29 cellular contexts compared by ENCODE assay signal in the genomic region with DNA sequence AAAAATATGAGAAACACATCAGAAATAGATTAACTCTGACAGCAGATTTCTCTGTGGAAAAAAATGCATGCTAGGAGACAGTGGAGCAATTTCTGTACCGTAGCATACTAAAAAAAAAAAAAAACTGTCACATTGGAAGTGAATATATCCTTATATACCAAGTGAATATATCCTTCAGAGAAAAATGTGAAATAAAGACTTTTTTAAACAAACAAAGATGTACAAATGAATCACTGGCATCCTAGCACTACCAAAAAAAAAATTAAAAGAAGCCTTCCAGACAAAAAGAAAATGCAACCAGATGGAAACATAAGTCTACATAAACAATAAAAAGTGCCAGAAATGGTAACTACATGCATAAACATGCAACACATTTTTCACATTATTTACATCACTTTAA.
"Had no signal": no experiment of that assay in that cellular context is flagged by ENCODE, and none has a peak within 500 bp of the region (broad histone marks: within the 10 kb centered on the region; RNA-seq: fewer than 3 reads in every experiment).

No MANE protein-coding gene starts in this region.

- H3K27ac Mint-ChIP-seq: activated B cell treated with CpG ODN at 0.5 μM for 24 hours; activated CD8-positive, alpha-beta T cell treated with anti-CD3 and anti-CD28 coated beads for 36 hours; activated naive CD4-positive, alpha-beta T cell treated with anti-CD3 and anti-CD28 coated beads, Interleukin-2, amount 10 ng/mL, durations not matched to agents 7 days and 5 days; activated naive CD4-positive, alpha-beta T cell treated with anti-CD3 and anti-CD28 coated beads, Interleukin-2, amount 50 U/mL, for 72 hours; activated naive CD8-positive, alpha-beta T cell treated with anti-CD3 and anti-CD28 coated beads, Interleukin-2, amount 10 ng/mL, durations not matched to agents 7 days and 5 days; T-helper 17 cell; T-helper 2 cell treated with Interferon-gamma antibody and Interleukin-4, amounts not matched to agents 5 μg/mL and 100 μg/mL, for 36 hours had no signal

- H3K27me3 Mint-ChIP-seq: activated B cell treated with CpG ODN at 0.5 μM for 24 hours; activated CD8-positive, alpha-beta T cell treated with anti-CD3 and anti-CD28 coated beads for 36 hours; activated naive CD4-positive, alpha-beta T cell treated with anti-CD3 and anti-CD28 coated beads, Interleukin-2, amount 10 ng/mL, durations not matched to agents 7 days and 5 days; activated naive CD8-positive, alpha-beta T cell treated with anti-CD3 and anti-CD28 coated beads, Interleukin-2, amount 10 ng/mL, durations not matched to agents 7 days and 5 days; central memory CD8-positive, alpha-beta T cell; effector memory CD8-positive, alpha-beta T cell; T-helper 17 cell had no signal

- H3K4me1 Mint-ChIP-seq: activated B cell treated with CpG ODN at 0.5 μM for 24 hours; activated naive CD4-positive, alpha-beta T cell treated with anti-CD3 and anti-CD28 coated beads, Interleukin-2, amount 10 ng/mL, durations not matched to agents 7 days and 5 days; activated naive CD8-positive, alpha-beta T cell treated with anti-CD3 and anti-CD28 coated beads, Interleukin-2, amount 10 ng/mL, durations not matched to agents 7 days and 5 days; central memory CD8-positive, alpha-beta T cell; T-helper 17 cell had no signal

- H3K9me3 Mint-ChIP-seq: activated B cell treated with CpG ODN at 0.5 μM for 24 hours; activated CD8-positive, alpha-beta T cell treated with anti-CD3 and anti-CD28 coated beads for 36 hours; activated naive CD4-positive, alpha-beta T cell treated with anti-CD3 and anti-CD28 coated beads, Interleukin-2, amount 10 ng/mL, durations not matched to agents 7 days and 5 days; activated naive CD4-positive, alpha-beta T cell treated with anti-CD3 and anti-CD28 coated beads, Interleukin-2, amount 50 U/mL, for 72 hours; activated naive CD8-positive, alpha-beta T cell treated with anti-CD3 and anti-CD28 coated beads, Interleukin-2, amount 10 ng/mL, durations not matched to agents 7 days and 5 days; activated T-cell treated with anti-CD3 and anti-CD28 coated beads, Interleukin-2, amount 50 U/mL, for 4 hours; central memory CD8-positive, alpha-beta T cell; effector memory CD8-positive, alpha-beta T cell; T-helper 2 cell treated with Interferon-gamma antibody and Interleukin-4, amounts not matched to agents 5 μg/mL and 100 μg/mL, for 36 hours had no signal

- DNase-seq: activated B cell treated with CpG ODN at 0.5 μM for 24 hours; activated CD4-positive, alpha-beta T cell treated with anti-CD3 and anti-CD28 coated beads for 48 hours; activated CD4-positive, alpha-beta T cell treated with anti-CD3 and anti-CD28 coated beads, Interleukin-2, amount 50 U/mL, for 1 hour; activated CD4-positive, alpha-beta T cell treated with anti-CD3 and anti-CD28 coated beads, Interleukin-2, amount 50 U/mL, for 48 hours; activated CD8-positive, alpha-beta memory T cell treated with anti-CD3 and anti-CD28 coated beads for 24 hours; activated CD8-positive, alpha-beta T cell treated with anti-CD3 and anti-CD28 coated beads for 36 hours; activated gamma-delta T cell; activated naive CD4-positive, alpha-beta T cell; activated naive CD4-positive, alpha-beta T cell treated with anti-CD3 and anti-CD28 coated beads, Interleukin-2, amount 10 ng/mL, durations not matched to agents 7 days and 5 days; activated naive CD8-positive, alpha-beta T cell treated with anti-CD3 and anti-CD28 coated beads, Interleukin-2, amount 10 ng/mL, durations not matched to agents 7 days and 5 days; activated T-cell treated with anti-CD3 and anti-CD28 coated beads, Interleukin-2, amount 50 U/mL, for 4 hours; amniotic stem cell; anterior cingulate cortex; brain microvascular endothelial cell; dermis blood vessel endothelial cell; effector CD4-positive, alpha-beta T cell; effector memory CD8-positive, alpha-beta T cell; erythroblast; foreskin keratinocyte; gastrocnemius medialis; heart right ventricle; T-helper 1 cell; T-helper 17 cell; T1000; WERI-Rb-1 had no signal

- ATAC-seq: activated CD4-positive, CD25-positive, alpha-beta regulatory T cell treated with anti-CD3 and anti-CD28 coated beads, Interleukin-2, amount 50 U/mL, for 24 hours; activated CD8-positive, alpha-beta T cell treated with anti-CD3 and anti-CD28 coated beads for 36 hours; activated naive CD4-positive, alpha-beta T cell treated with anti-CD3 and anti-CD28 coated beads, Interleukin-2, amount 50 U/mL, for 72 hours; activated T-cell treated with anti-CD3 and anti-CD28 coated beads, Interleukin-2, amount 50 U/mL, for 4 hours; effector memory CD8-positive, alpha-beta T cell; foreskin keratinocyte; gastrocnemius medialis; heart right ventricle; T-helper 17 cell had no signal

- H3K4me3 Mint-ChIP-seq: activated B cell treated with CpG ODN at 0.5 μM for 24 hours; activated CD8-positive, alpha-beta T cell treated with anti-CD3 and anti-CD28 coated beads for 36 hours; activated naive CD4-positive, alpha-beta T cell treated with anti-CD3 and anti-CD28 coated beads, Interleukin-2, amount 10 ng/mL, durations not matched to agents 7 days and 5 days; activated naive CD8-positive, alpha-beta T cell treated with anti-CD3 and anti-CD28 coated beads, Interleukin-2, amount 10 ng/mL, durations not matched to agents 7 days and 5 days; activated T-cell treated with anti-CD3 and anti-CD28 coated beads, Interleukin-2, amount 50 U/mL, for 4 hours; central memory CD8-positive, alpha-beta T cell; effector memory CD8-positive, alpha-beta T cell; T-helper 17 cell; T-helper 2 cell treated with Interferon-gamma antibody and Interleukin-4, amounts not matched to agents 5 μg/mL and 100 μg/mL, for 36 hours had no signal
